In genomic region chr1:27569088-27569459, GRCh38 we compare ENCODE assay signal across 8 cellular contexts. TPM values are rescaled to one million over a fixed set of nuclear protein-coding genes. Genes with fewer than 3 reads are reported as not detected.
DNase-seq lines count a peak whose midpoint lies in the region; ATAC-seq and TF ChIP-seq lines count a peak whose summit lies in the region.

No MANE protein-coding gene starts in this region.

- H3K4ac ChIP-seq in mesenchymal stem cell (ENCODE audit: low read depth in 1 of 2, low read length in 2 of 2) = no peak overlapping the region

- H3K36me3 Mint-ChIP-seq in activated CD8-positive, alpha-beta memory T cell treated with anti-CD3 and anti-CD28 coated beads, Interleukin-2, amount 10 ng/mL, durations not matched to agents 7 days and 5 days = no peaks in the 10 kb centered on the region
- no peaks in the 10 kb centered on the region for H3K36me3 Mint-ChIP-seq in brain

- peak overlapping the region in 1 of 2 experiments; percentile 46 for H2BK12ac ChIP-seq in mesenchymal stem cell (ENCODE audit: low read length in 2 of 2)

- no peak overlapping the region for H3K4me3 ChIP-seq in mesenchymal stem cell (ENCODE audit: insufficient read depth in 1 of 2, low read depth in 1 of 2, low read length in 2 of 2)
- peak overlapping the region; percentile 39 for H3K4me3 ChIP-seq in upper lobe of right lung

- peak overlapping the region; percentile 59 for H3K4me3 Mint-ChIP-seq in activated CD8-positive, alpha-beta memory T cell treated with anti-CD3 and anti-CD28 coated beads, Interleukin-2, amount 10 ng/mL, durations not matched to agents 7 days and 5 days
- H3K4me3 Mint-ChIP-seq in brain = peak overlapping the region; percentile 22 to 79 (median 71)

- H3K27ac ChIP-seq in mesenchymal stem cell (ENCODE audit: low read length, poor library complexity, severe bottlenecking) (peak overlapping the region; percentile 66), upper lobe of right lung (peak overlapping the region; percentile 65)

- H2BK5ac ChIP-seq in mesenchymal stem cell (ENCODE audit: low read depth, low read length, poor library complexity, severe bottlenecking) = no peak overlapping the region

- H2AK5ac ChIP-seq in mesenchymal stem cell (ENCODE audit: low read length, severe bottlenecking) = no peak overlapping the region

- H3K18ac ChIP-seq in mesenchymal stem cell (ENCODE audit: low read depth in 1 of 2, low read length in 2 of 2) = no peak overlapping the region

- intact Hi-C loops in upper lobe of right lung (cut with DNase I) = no loop called here

- H3K9ac ChIP-seq in mesenchymal stem cell (ENCODE audit: low read length) = no peak overlapping the region

- 87% methylated on average over 3 of the region's 3 CpGs for WGBS in mesenchymal stem cell

- TF ChIP-seq CTCF in brain (conservative IDR thresholded peaks at IDR 0.05) (no peak), upper lobe of right lung (IDR thresholded peaks at IDR 0.05) (no peak)

- H3K9me3 ChIP-seq in mesenchymal stem cell (ENCODE audit: control insufficient read depth, low read length) = no peaks in the 10 kb centered on the region
- no peaks in the 10 kb centered on the region for H3K9me3 ChIP-seq in upper lobe of right lung

- peaks cover 3% of the 10 kb centered on the region for H3K27me3 Mint-ChIP-seq in activated CD8-positive, alpha-beta memory T cell treated with anti-CD3 and anti-CD28 coated beads, Interleukin-2, amount 10 ng/mL, durations not matched to agents 7 days and 5 days
- H3K27me3 Mint-ChIP-seq in brain = no peaks in the 10 kb centered on the region

- CTCF ChIA-PET in activated CD8-positive, alpha-beta memory T cell treated with anti-CD3 and anti-CD28 coated beads, Interleukin-2, amount 10 ng/mL, durations not matched to agents 7 days and 5 days (lab: Charles Lee) = interaction anchor here (0.6 to 7.8 kb wide), 19 partner anchors 10 to 257 kb away, joined by 3 to 126 read pairs (median 5); partner anchors contain the start of genes AHDC1 and WASF2

- H3K9me3 Mint-ChIP-seq in activated CD8-positive, alpha-beta memory T cell treated with anti-CD3 and anti-CD28 coated beads, Interleukin-2, amount 10 ng/mL, durations not matched to agents 7 days and 5 days (ENCODE audit: low read depth) = no peaks in the 10 kb centered on the region
- no peaks in the 10 kb centered on the region for H3K9me3 Mint-ChIP-seq in brain

- H3K36me3 ChIP-seq in mesenchymal stem cell (ENCODE audit: control insufficient read depth in 1 of 2, insufficient read depth in 2 of 2, low read depth in 1 of 2, low read length in 2 of 2) (peaks cover 0 to 17% of the 10 kb centered on the region in 2 experiments), upper lobe of right lung (no peaks in the 10 kb centered on the region)

- H3K23ac ChIP-seq in mesenchymal stem cell (ENCODE audit: low read length in 2 of 2) = no peak overlapping the region

- H3K27me3 ChIP-seq in mesenchymal stem cell (ENCODE audit: control insufficient read depth in 1 of 2, insufficient read depth in 1 of 2, low read length in 2 of 2) (no peaks in the 10 kb centered on the region), upper lobe of right lung (no peaks in the 10 kb centered on the region)

- H3K14ac ChIP-seq in mesenchymal stem cell (ENCODE audit: low read length in 2 of 2) = no peak overlapping the region

- no peak overlapping the region for H3K4me2 ChIP-seq in mesenchymal stem cell (ENCODE audit: low read length, poor library complexity, severe bottlenecking)

- H3K4me1 Mint-ChIP-seq in activated CD8-positive, alpha-beta memory T cell treated with anti-CD3 and anti-CD28 coated beads, Interleukin-2, amount 10 ng/mL, durations not matched to agents 7 days and 5 days = peaks cover 13% of the 10 kb centered on the region
- peaks cover 97% of the 10 kb centered on the region for H3K4me1 Mint-ChIP-seq in brain

- H2BK120ac ChIP-seq in mesenchymal stem cell (ENCODE audit: low read depth, low read length) = no peak overlapping the region

- peaks cover 83% of the 10 kb centered on the region for H3K4me1 ChIP-seq in mesenchymal stem cell (ENCODE audit: control insufficient read depth, insufficient read depth, low read depth, low read length)
- H3K4me1 ChIP-seq in upper lobe of right lung = peaks cover 85% of the 10 kb centered on the region

- ATAC-seq in activated CD8-positive, alpha-beta memory T cell treated with anti-CD3 and anti-CD28 coated beads, Interleukin-2, amount 10 ng/mL, durations not matched to agents 7 days and 5 days = no peak
- ATAC-seq in upper lobe of right lung (no peak), HG03280 (IDR thresholded peaks at IDR 0.05; ENCODE audit: unreplicated experiment) (no peak)

- H3K79me1 ChIP-seq in mesenchymal stem cell (replicated peaks; ENCODE audit: low read length, poor library complexity, severe bottlenecking) = peaks cover 30% of the 10 kb centered on the region

- H4K8ac ChIP-seq in mesenchymal stem cell (ENCODE audit: low read length) = no peak overlapping the region

- H4K91ac ChIP-seq in mesenchymal stem cell (ENCODE audit: low read length) = no peak overlapping the region

- no peak overlapping the region for H3K27ac Mint-ChIP-seq in activated CD8-positive, alpha-beta memory T cell treated with anti-CD3 and anti-CD28 coated beads, Interleukin-2, amount 10 ng/mL, durations not matched to agents 7 days and 5 days
- H3K27ac Mint-ChIP-seq in brain = peak overlapping the region; percentile 82 to 99 (median 95)

- H2AFZ ChIP-seq in mesenchymal stem cell (ENCODE audit: low read depth, low read length) = no peak overlapping the region

- DNase-seq in activated CD8-positive, alpha-beta memory T cell treated with anti-CD3 and anti-CD28 coated beads, Interleukin-2, amount 10 ng/mL, durations not matched to agents 7 days and 5 days = no peak
- no peak for DNase-seq in activated CD8-positive, alpha-beta memory T cell treated with anti-CD3 and anti-CD28 coated beads for 24 hours
- DNase-seq in mesenchymal stem cell (peak; percentile 53), upper lobe of right lung (no peak), NCI-H2029 treated with DMSO at 0.1 percent for 48 hours (lab: John Stamatoyannopoulos, UW) (no peak), iPS-NIHi7 (ENCODE audit: extremely low spot score) (no peak)

- no peak overlapping the region for H2BK15ac ChIP-seq in mesenchymal stem cell (ENCODE audit: low read depth, poor library complexity, severe bottlenecking)

RNA-seq across cellular contexts. Expression of gene AHDC1, which starts 34.9 kb away (rescaled TPM):
- total RNA-seq in activated CD8-positive, alpha-beta memory T cell treated with anti-CD3 and anti-CD28 coated beads, Interleukin-2, amount 10 ng/mL, durations not matched to agents 7 days and 5 days = 10 to 100 TPM; 15.8 to 18.5 TPM
- polyA plus RNA-seq in brain (ENCODE audit: insufficient read depth, low read depth, low replicate concordance) = 48.8 TPM
- 27.0 TPM for polyA plus RNA-seq in mesenchymal stem cell (2013, experiment 1 of 2)
- polyA plus RNA-seq in mesenchymal stem cell (2013, experiment 2 of 2) = 24.1 TPM
- 34.2 TPM for total RNA-seq in upper lobe of right lung
